8 cellular contexts compared by ENCODE assay signal in genomic region chr4:76984127-76984526, GRCh38. TPM values are rescaled to one million over a fixed set of nuclear protein-coding genes. Genes with fewer than 3 reads are reported as not detected.
A peak's percentile ranks its signal among the peaks of the same experiment; 100 is the strongest.
DNase-seq lines count a peak whose midpoint lies in the region; ATAC-seq, FAIRE-seq and TF ChIP-seq lines count a peak whose summit lies in the region.

No MANE protein-coding gene starts in this region.

- TF ChIP-seq CTCF in astrocyte (IDR thresholded peaks at IDR 0.05; ENCODE audit: insufficient read depth, low read depth, low read length) (peak; percentile 48), testis (IDR thresholded peaks at IDR 0.05) (peak in 1 of 3 experiments; percentile 15)

- no peak overlapping the region for H2AFZ ChIP-seq in astrocyte (ENCODE audit: low read depth, low read length)

- no peak for TF ChIP-seq POLR2A in testis (IDR thresholded peaks at IDR 0.05)

- H3K9me3 Mint-ChIP-seq in astrocyte (ENCODE audit: unreplicated experiment) = no peaks in the 10 kb centered on the region

- peak; percentile 51 for ATAC-seq in GM18520 (IDR thresholded peaks at IDR 0.05; ENCODE audit: unreplicated experiment)
- peak; percentile 43 for ATAC-seq in HG03439 (IDR thresholded peaks at IDR 0.05; ENCODE audit: unreplicated experiment)

- H3K4me1 ChIP-seq in astrocyte (ENCODE audit: insufficient read depth, low read length) = peaks cover 71% of the 10 kb centered on the region
- H3K4me1 ChIP-seq in testis = peaks cover 28% of the 10 kb centered on the region

- peak overlapping the region; percentile 81 for H3K4me2 ChIP-seq in astrocyte (ENCODE audit: low read length)

- no peak overlapping the region for H3K4me3 Mint-ChIP-seq in astrocyte (ENCODE audit: unreplicated experiment)

- intact Hi-C loops in testis (cut with DNase I; ENCODE audit: low total_unique reads) = no loop called here

- H3K36me3 ChIP-seq in astrocyte (ENCODE audit: insufficient read depth, low read length) (no peaks in the 10 kb centered on the region), testis (ENCODE audit: low read depth, missing control alignments) (no peaks in the 10 kb centered on the region)

- H3K9ac ChIP-seq in astrocyte (ENCODE audit: low read length) = peak overlapping the region; percentile 80

- H3K27me3 ChIP-seq in astrocyte (ENCODE audit: insufficient read depth, low read length) (no peaks in the 10 kb centered on the region), testis (no peaks in the 10 kb centered on the region)

- peaks cover 6% of the 10 kb centered on the region for H3K36me3 Mint-ChIP-seq in astrocyte (ENCODE audit: low read depth, unreplicated experiment)

- H3K9me3 ChIP-seq in astrocyte (ENCODE audit: insufficient read depth, low read depth, low read length) (no peaks in the 10 kb centered on the region), testis (no peaks in the 10 kb centered on the region)

- H3K27ac Mint-ChIP-seq in astrocyte (ENCODE audit: unreplicated experiment) = peak overlapping the region; percentile 98

- H3K27ac ChIP-seq in astrocyte (ENCODE audit: low read depth, low read length) (peak overlapping the region; percentile 98), testis (peak overlapping the region in 1 of 2 donors; percentile 39)

- peaks cover 92% of the 10 kb centered on the region for H3K4me1 Mint-ChIP-seq in astrocyte (ENCODE audit: low read depth, unreplicated experiment)

- FAIRE-seq in astrocyte (lab: Jason Lieb, UNC) = no peak

- H4K20me1 ChIP-seq in astrocyte (ENCODE audit: insufficient read depth, low read length) = peaks cover 2% of the 10 kb centered on the region

- WGBS in testis, 2 donors = 60% methylated on average over 3 of the region's 3 CpGs

- H3K27me3 Mint-ChIP-seq in astrocyte (ENCODE audit: low read depth, unreplicated experiment) = no peaks in the 10 kb centered on the region

- peak; percentile 39 for DNase-seq in A172 (ENCODE audit: low spot score)
- peak; percentile 47 for DNase-seq in astrocyte (ENCODE audit: low read depth)
- DNase-seq in lung microvascular endothelial cell (ENCODE audit: low read depth in 2 of 2) = peak; percentile 81 to 91
- DNase-seq in testis = no peak
- no peak for DNase-seq in stimulated activated CD4-positive, alpha-beta T cell treated with anti-CD3 and anti-CD28 coated beads, Interleukin-4, amount 100 ng/mL, for 1 hour
- DNase-seq in stimulated activated CD4-positive, alpha-beta T cell treated with anti-CD3 and anti-CD28 coated beads, Interleukin-4, amount 100 ng/mL, for 24 hours = no peak

- H3K79me2 ChIP-seq in astrocyte (ENCODE audit: insufficient read depth, low read length) = peaks cover 84% of the 10 kb centered on the region

- H3K4me3 ChIP-seq in astrocyte (ENCODE audit: insufficient read depth, low read depth, low read length) = peak overlapping the region; percentile 8
- no peak overlapping the region for H3K4me3 ChIP-seq in testis

RNA-seq across cellular contexts. Expression of gene SEPTIN11, which starts 34.6 kb away (rescaled TPM):
- 72.5 and 73.5 TPM in 2 replicates for total RNA-seq in A172 (2014; rRNA removed; shearing (Covaris generic))
- total RNA-seq in astrocyte (621 and 623 TPM in 2 replicates), lung microvascular endothelial cell (107 and 161 TPM in 2 replicates), testis (10 to 100 TPM; 21.2 to 22.8 TPM)
- polyA plus RNA-seq in testis (ENCODE audit: insufficient read depth, low read depth, low replicate concordance) = 15.5 TPM

Comparison
In these comparisons a context has a peak if more than half of its experiments do, and no peak if none do; other contexts are left out.
1. DNase-seq: peak in A172 (single experiment), astrocyte (single experiment) and lung microvascular endothelial cell (2 of 2); none in testis (single experiment), stimulated activated CD4-positive, alpha-beta T cell treated with anti-CD3 and anti-CD28 coated beads, Interleukin-4, amount 100 ng/mL, for 1 hour (single experiment) and stimulated activated CD4-positive, alpha-beta T cell treated with anti-CD3 and anti-CD28 coated beads, Interleukin-4, amount 100 ng/mL, for 24 hours (single experiment).